In genomic region chr19:39409207-39409885, GRCh38 we compare ENCODE assay signal across 8 cellular contexts. TPM values are rescaled to one million over a fixed set of nuclear protein-coding genes. Genes with fewer than 3 reads are reported as not detected.
A peak's percentile ranks its signal among the peaks of the same experiment; 100 is the strongest.
DNase-seq lines count a peak whose midpoint lies in the region; ATAC-seq and TF ChIP-seq lines count a peak whose summit lies in the region.

No MANE protein-coding gene starts in this region.

- H3K27me3 Mint-ChIP-seq in progenitor cell of endocrine pancreas = no peaks in the 10 kb centered on the region

- peak overlapping the region; percentile 94 for H3K9ac ChIP-seq in SU-DHL-6 (ENCODE audit: low read length)

- TF ChIP-seq POLR2A in adrenal gland (IDR thresholded peaks at IDR 0.05) = peak; percentile 51 to 61
- peak in 1 of 2 donors; percentile 69 for TF ChIP-seq POLR2A in vagina (IDR thresholded peaks at IDR 0.05)

- H3K4me3 Mint-ChIP-seq in progenitor cell of endocrine pancreas (ENCODE audit: low read depth) = peak overlapping the region; percentile 98

- DNase-seq in DMS79 treated with DMSO at 0.1 percent for 48 hours (lab: John Stamatoyannopoulos, UW) = peak; percentile 91
- DNase-seq in LoVo (ENCODE audit: low spot score) = peak; percentile 92
- DNase-seq in adrenal gland = peak in 6 of 7 donors; percentile 81 to 88 (median 84)
- DNase-seq in left ventricle myocardium inferior = peak; percentile 95
- DNase-seq in progenitor cell of endocrine pancreas (ENCODE audit: low spot score, unreplicated experiment) = peak; percentile 87
- DNase-seq in vagina (ENCODE audit: extremely low spot score in 2 of 2) = peak in 1 of 2 donors; percentile 98

- no peaks in the 10 kb centered on the region for H3K9me2 ChIP-seq in SU-DHL-6 (replicated peaks; ENCODE audit: insufficient read depth, low read length)

- intact Hi-C loops in adrenal gland (cut with DNase I) (no loop called here), left ventricle myocardium inferior (cut with micrococcal nuclease) (no loop called here), vagina (cut with DNase I) (no loop called here)

- H3K27ac ChIP-seq in SU-DHL-6 (ENCODE audit: low read depth, low read length) = peak overlapping the region; percentile 98
- peak overlapping the region; percentile 89 to 97 (median 96) for H3K27ac ChIP-seq in adrenal gland
- H3K27ac ChIP-seq in left ventricle myocardium inferior (replicated peaks) = peak overlapping the region; percentile 99
- peak overlapping the region; percentile 100 for H3K27ac ChIP-seq in vagina

- peak overlapping the region; percentile 91 for H3K4me3 ChIP-seq in SU-DHL-6 (ENCODE audit: insufficient read depth, low read length, poor library complexity, severe bottlenecking)
- peak overlapping the region in 2 of 4 donors; percentile 82 to 95 for H3K4me3 ChIP-seq in adrenal gland
- H3K4me3 ChIP-seq in left ventricle myocardium inferior = peak overlapping the region; percentile 87
- H3K4me3 ChIP-seq in vagina = peak overlapping the region; percentile 97 to 98

- peak overlapping the region; percentile 97 for H3K4me2 ChIP-seq in SU-DHL-6 (ENCODE audit: low read depth, low read length, poor library complexity, severe bottlenecking)

- H3K27ac Mint-ChIP-seq in progenitor cell of endocrine pancreas = peak overlapping the region; percentile 96

- H3F3A ChIP-seq in SU-DHL-6 (ENCODE audit: insufficient read depth) = peaks cover 61% of the 10 kb centered on the region

- H3K36me3 Mint-ChIP-seq in progenitor cell of endocrine pancreas (ENCODE audit: insufficient read depth) = peaks cover 4% of the 10 kb centered on the region

- peaks cover 37% of the 10 kb centered on the region for H3K4me1 Mint-ChIP-seq in progenitor cell of endocrine pancreas (ENCODE audit: low read depth)

- H3K4me1 ChIP-seq in adrenal gland (replicated peaks in 1 of 2) = peaks cover 10 to 37% of the 10 kb centered on the region in 2 donors
- peaks cover 87% of the 10 kb centered on the region for H3K4me1 ChIP-seq in left ventricle myocardium inferior
- peaks cover 46% of the 10 kb centered on the region for H3K4me1 ChIP-seq in vagina

- H3K9me3 ChIP-seq in SU-DHL-6 (ENCODE audit: insufficient read depth, low read length) = no peaks in the 10 kb centered on the region
- H3K9me3 ChIP-seq in adrenal gland (replicated peaks in 1 of 3) = no peaks in the 10 kb centered on the region
- H3K9me3 ChIP-seq in left ventricle myocardium inferior (replicated peaks) = no peaks in the 10 kb centered on the region
- H3K9me3 ChIP-seq in vagina = no peaks in the 10 kb centered on the region

- H3K36me3 ChIP-seq in SU-DHL-6 (ENCODE audit: low read length) (no peaks in the 10 kb centered on the region), adrenal gland (replicated peaks in 1 of 2) (peaks cover 0 to 16% of the 10 kb centered on the region in 2 donors), left ventricle myocardium inferior (peaks cover 16% of the 10 kb centered on the region), vagina (peaks cover 6 to 23% of the 10 kb centered on the region in 2 donors)

- WGBS in adrenal gland, 4 donors = 2 to 5% (median 4%) methylated on average over 9 to 47 of the region's 47 CpGs

- H2AFZ ChIP-seq in SU-DHL-6 (ENCODE audit: low read depth, low read length, severe bottlenecking) = peak overlapping the region; percentile 47

- no peak for ATAC-seq in HG03460 (IDR thresholded peaks at IDR 0.05; ENCODE audit: unreplicated experiment)

- no peak for TF ChIP-seq CTCF in SU-DHL-6 (IDR thresholded peaks at IDR 0.05; ENCODE audit: insufficient read depth, low read length, poor library complexity, severe bottlenecking)
- TF ChIP-seq CTCF in adrenal gland (IDR thresholded peaks at IDR 0.05) = no peak
- TF ChIP-seq CTCF in left ventricle myocardium inferior (IDR thresholded peaks at IDR 0.05; ENCODE audit: borderline replicate concordance) = no peak
- TF ChIP-seq CTCF in progenitor cell of endocrine pancreas (IDR thresholded peaks at IDR 0.05; ENCODE audit: unreplicated experiment) = no peak
- no peak for TF ChIP-seq CTCF in vagina (IDR thresholded peaks at IDR 0.05)

- H3K27me3 ChIP-seq in SU-DHL-6 (ENCODE audit: low read length) = no peaks in the 10 kb centered on the region
- no peaks in the 10 kb centered on the region for H3K27me3 ChIP-seq in adrenal gland
- H3K27me3 ChIP-seq in left ventricle myocardium inferior (ENCODE audit: low read depth) = no peaks in the 10 kb centered on the region
- no peaks in the 10 kb centered on the region for H3K27me3 ChIP-seq in vagina

- H3K79me2 ChIP-seq in SU-DHL-6 (ENCODE audit: insufficient read depth, low read length) = peaks cover 29% of the 10 kb centered on the region

- H4K20me1 ChIP-seq in SU-DHL-6 (ENCODE audit: low read depth, low read length) = no peaks in the 10 kb centered on the region

- H3K9me3 Mint-ChIP-seq in progenitor cell of endocrine pancreas (ENCODE audit: low read depth) = no peaks in the 10 kb centered on the region

RNA-seq across cellular contexts. Expression of gene ZFP36, which starts 2.7 kb away (rescaled TPM):
- 100 to 1,000 TPM in 3 of 8 donors, 10 to 100 TPM in 5; 46.8 to 187 (median 86.7) TPM for total RNA-seq in adrenal gland
- 100 to 1,000 TPM in 2 of 3 donors, 10 to 100 TPM in 1; 64.8 to 193 (median 113) TPM for polyA plus RNA-seq in adrenal gland
- 34.8 TPM for total RNA-seq in left ventricle myocardium inferior
- 10.5 and 10.6 TPM in 2 replicates for total RNA-seq in progenitor cell of endocrine pancreas
- 631 TPM for total RNA-seq in vagina

RNA-seq across cellular contexts. Expression of gene PLEKHG2, which starts 3.1 kb away (rescaled TPM):
- total RNA-seq in adrenal gland (10 to 100 TPM; 11.3 to 23.4 (median 18.1) TPM), left ventricle myocardium inferior (14.1 TPM), progenitor cell of endocrine pancreas (162 and 170 TPM in 2 replicates), vagina (18.9 TPM)
- 10 to 100 TPM in 2 of 3 donors, 1 to 10 TPM in 1; 3.6 to 44.8 (median 16.3) TPM for polyA plus RNA-seq in adrenal gland

RNA-seq across cellular contexts. Expression of gene MED29, which starts 18.2 kb away (rescaled TPM):
- total RNA-seq in adrenal gland (100 to 1,000 TPM in 1 of 8 donors, 10 to 100 TPM in 7; 44.1 to 221 (median 65.3) TPM), left ventricle myocardium inferior (25.7 TPM), progenitor cell of endocrine pancreas (36.3 and 39.0 TPM in 2 replicates), vagina (37.8 TPM)
- 10 to 100 TPM; 43.6 to 49.6 (median 49.2) TPM for polyA plus RNA-seq in adrenal gland

RNA-seq across cellular contexts. Expression of gene PAF1, which starts 18.4 kb away (rescaled TPM):
- total RNA-seq in adrenal gland (10 to 100 TPM; 46.8 to 60.2 (median 51.9) TPM), left ventricle myocardium inferior (33.2 TPM), progenitor cell of endocrine pancreas (49.4 and 49.5 TPM in 2 replicates), vagina (70.2 TPM)
- polyA plus RNA-seq in adrenal gland = 10 to 100 TPM; 50.9 to 86.9 (median 51.6) TPM

RNA-seq across cellular contexts. Expression of gene RPS16, which starts 26.4 kb away (rescaled TPM):
- total RNA-seq in adrenal gland (1,000 to 10,000 TPM in 6 of 8 donors, 100 to 1,000 TPM in 2; 848 to 1,939 (median 1,279) TPM), left ventricle myocardium inferior (1,107 TPM), progenitor cell of endocrine pancreas (1,449 and 1,510 TPM in 2 replicates), vagina (3,724 TPM)
- 1,000 to 10,000 TPM; 1,071 to 2,033 (median 1,152) TPM for polyA plus RNA-seq in adrenal gland
